8 cellular contexts compared by ENCODE assay signal in the genomic region with DNA sequence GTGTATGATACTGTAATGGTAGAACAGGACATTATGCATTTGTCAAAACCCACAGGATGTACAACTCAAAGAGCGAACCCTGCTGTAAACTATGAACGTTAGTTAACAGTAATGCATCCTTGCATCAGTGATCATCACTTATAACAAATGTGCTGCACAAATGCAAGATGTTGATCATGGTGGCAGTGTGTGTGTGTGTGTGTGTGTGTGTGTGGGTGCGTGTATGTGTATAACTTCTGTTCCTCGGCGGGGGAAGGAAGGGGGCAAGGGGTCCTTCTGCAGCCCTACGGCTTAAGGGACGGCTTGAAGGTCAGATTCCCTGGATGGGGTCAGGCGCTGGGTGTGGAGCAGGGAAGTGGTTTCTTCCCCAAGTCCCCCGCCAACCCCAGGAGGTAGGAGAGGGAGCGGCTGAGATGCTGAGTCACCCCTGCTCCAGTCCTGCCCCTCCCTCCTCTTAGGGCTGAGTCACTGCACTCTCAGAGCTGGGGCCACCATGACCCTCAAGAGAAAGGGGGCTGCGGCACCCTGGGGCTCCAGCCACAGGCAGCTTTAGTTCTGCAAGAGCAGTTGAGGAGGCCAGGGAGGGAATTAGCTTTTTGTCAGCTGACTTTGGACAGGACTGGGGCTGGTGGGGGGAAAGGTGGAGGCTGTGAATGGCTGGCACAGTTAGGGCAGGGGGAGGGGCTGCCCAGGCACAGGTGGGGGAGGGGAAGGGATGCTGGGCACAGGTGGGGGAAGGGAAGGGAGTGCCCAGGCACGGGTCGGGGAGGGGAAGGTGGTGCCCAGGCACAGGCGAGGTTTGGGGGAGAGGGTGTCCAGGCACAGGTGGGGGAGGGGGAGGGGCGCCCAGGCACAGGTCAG. TPM values are rescaled to one million over a fixed set of nuclear protein-coding genes. Genes with fewer than 3 reads are reported as not detected.
DNase-seq lines count a peak whose midpoint lies in the region; ATAC-seq and TF ChIP-seq lines count a peak whose summit lies in the region.

No MANE protein-coding gene starts in this region.

- no peak overlapping the region for H3K4me3 Mint-ChIP-seq in progenitor cell of endocrine pancreas (ENCODE audit: low read depth)

- DNase-seq in NOMO-1 (lab: John Stamatoyannopoulos, UW; ENCODE audit: unreplicated experiment in 2 of 2) (peak; percentile 87 to 92), fibroblast of mammary gland (ENCODE audit: low read depth) (peak; percentile 93), progenitor cell of endocrine pancreas (ENCODE audit: low spot score, unreplicated experiment) (no peak), NCI-H128 (lab: John Stamatoyannopoulos, UW; ENCODE audit: unreplicated experiment) (no peak)
- peak; percentile 51 for DNase-seq in activated T-cell treated with anti-CD3 and anti-CD28 coated beads, Interleukin-2, amount 50 U/mL, for 1 hour

- TF ChIP-seq CTCF in fibroblast of mammary gland (conservative IDR thresholded peaks at IDR 0.05; ENCODE audit: control insufficient read depth, insufficient read depth, low read depth, low read length) = no peak
- no peak for TF ChIP-seq CTCF in progenitor cell of endocrine pancreas (IDR thresholded peaks at IDR 0.05; ENCODE audit: unreplicated experiment)

- H3K4me3 ChIP-seq in fibroblast of mammary gland (ENCODE audit: control insufficient read depth, low read depth, low read length) = no peak overlapping the region

- H3K36me3 Mint-ChIP-seq in progenitor cell of endocrine pancreas (ENCODE audit: insufficient read depth) = no peaks in the 10 kb centered on the region

- peak overlapping the region; percentile 9; the same call in 1 of the 2 replicates for H3K9ac ChIP-seq in ES-I3 (ENCODE audit: low read depth, low read length)

- H3K4me1 ChIP-seq in ES-I3 (ENCODE audit: insufficient read depth, low read length) = peaks cover 11% of the 10 kb centered on the region

- H3K4me1 Mint-ChIP-seq in progenitor cell of endocrine pancreas (ENCODE audit: low read depth) = peaks cover 7% of the 10 kb centered on the region

- no peaks in the 10 kb centered on the region for H3K9me3 ChIP-seq in ES-I3 (ENCODE audit: control insufficient read depth, insufficient read depth, low read length)

- ATAC-seq in GM19351 (IDR thresholded peaks at IDR 0.05; ENCODE audit: unreplicated experiment) = no peak
- ATAC-seq in GM21717 (IDR thresholded peaks at IDR 0.05; ENCODE audit: unreplicated experiment) = no peak

- no peaks in the 10 kb centered on the region for H3K9me3 Mint-ChIP-seq in progenitor cell of endocrine pancreas (ENCODE audit: low read depth)

- H3K27ac Mint-ChIP-seq in progenitor cell of endocrine pancreas = peak overlapping the region; percentile 85

- peaks cover 47% of the 10 kb centered on the region for H3K27me3 Mint-ChIP-seq in progenitor cell of endocrine pancreas

- no peaks in the 10 kb centered on the region for H3K36me3 ChIP-seq in ES-I3 (ENCODE audit: insufficient read depth, low read length)

RNA-seq across cellular contexts. Expression of gene CTSD, which starts 8.8 kb away (rescaled TPM):
- 158 and 163 TPM in 2 replicates for total RNA-seq in progenitor cell of endocrine pancreas

RNA-seq across cellular contexts. Expression of gene IFITM10, which starts 22.1 kb away (rescaled TPM):
- 1.2 TPM in 2 replicates for total RNA-seq in progenitor cell of endocrine pancreas

Comparison
In these comparisons a context has a peak if more than half of its experiments do, and no peak if none do; other contexts are left out.
1. DNase-seq: peak in NOMO-1 (2 of 2), activated T-cell treated with anti-CD3 and anti-CD28 coated beads, Interleukin-2, amount 50 U/mL, for 1 hour (single experiment) and fibroblast of mammary gland (single experiment); none in progenitor cell of endocrine pancreas (single experiment) and NCI-H128 (single experiment).